In the genomic region with DNA sequence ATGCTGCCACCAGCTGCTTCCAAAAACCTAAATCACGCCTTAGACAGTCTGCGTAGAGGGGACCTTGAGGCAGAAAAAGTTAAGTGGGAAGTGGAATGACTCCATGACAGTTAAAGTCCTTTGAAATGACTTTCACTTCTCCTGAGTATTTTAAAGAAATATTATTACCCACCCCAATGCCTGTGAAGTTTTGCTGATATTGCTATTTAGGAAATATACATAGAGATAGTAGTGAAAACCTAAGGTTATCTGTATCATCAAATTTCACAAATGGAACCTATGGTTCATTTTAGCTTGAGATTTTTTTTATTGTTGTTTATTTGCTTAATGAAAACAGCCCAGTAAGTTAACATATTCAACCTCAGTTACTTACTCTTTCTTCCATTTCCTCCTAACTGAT, we compare ENCODE assay signal across 9 cellular contexts.
"Had no signal": no experiment of that assay in that cellular context is flagged by ENCODE, and none has a peak within 500 bp of the region (broad histone marks: within the 10 kb centered on the region; RNA-seq: fewer than 3 reads in every experiment).

No MANE protein-coding gene starts in this region.

- H3K9me3 Mint-ChIP-seq: HFFc6 had no signal

- H3K27ac ChIP-seq: GM23248, KMS-11 had no signal

- H3K4me3 Mint-ChIP-seq: HFFc6 had no signal

- H2AFZ ChIP-seq: GM23248 had no signal

- H3K27ac Mint-ChIP-seq: HFFc6 had no signal

- ATAC-seq: HCT116 had no signal

- H3K36me3 ChIP-seq: HAP-1 had no signal

- DNase-seq: GM23248, GOT3, H7, HFFc6, KBM-7 had no signal

- FAIRE-seq: HTR-8/SVneo had no signal

- H3K4me3 ChIP-seq: GM23248, HAP-1 had no signal

- H3K9me3 ChIP-seq: HAP-1 had no signal

- H3K4me1 ChIP-seq: HAP-1 had no signal

- H3K4me2 ChIP-seq: KMS-11 had no signal

- H3K9ac ChIP-seq: GM23248, KMS-11 had no signal
